Comparison of ENCODE assay signal across 22 cellular contexts in genomic region chr11:35722641-35723040, GRCh38.
"Had no signal": no experiment of that assay in that cellular context is flagged by ENCODE, and none has a peak within 500 bp of the region (broad histone marks: within the 10 kb centered on the region; RNA-seq: fewer than 3 reads in every experiment).

No MANE protein-coding gene starts in this region.

- FAIRE-seq: urothelium cell line had no signal

- H3K4me3 ChIP-seq: heart right ventricle, lower lobe of right lung, sigmoid colon, stomach, suprapubic skin, transverse colon had no signal

- H3K27ac Mint-ChIP-seq: activated CD4-positive, alpha-beta memory T cell treated with anti-CD3 and anti-CD28 coated beads, Interleukin-2, amount 10 ng/mL, durations not matched to agents 7 days and 5 days; activated CD4-positive, alpha-beta T cell treated with anti-CD3 and anti-CD28 coated beads, Interleukin-2, amount 10 ng/mL, durations not matched to agents 24 days and 14 days; activated naive CD8-positive, alpha-beta T cell treated with anti-CD3 and anti-CD28 coated beads, Interleukin-2, amount 50 U/mL, for 24 hours; activated T-helper 1 cell treated with anti-CD3 and anti-CD28 coated beads, Interleukin-12 subunit alpha, Interleukin-12 subunit beta, Interleukin-2, Interleukin-4 antibody, amounts not matched to agents 30 ng/mL and 10 ng/mL and 1 ng/mL, durations not matched to agents 14 hours and 24 hours and 36 hours; progenitor cell of endocrine pancreas; T-helper 17 cell had no signal

- H3K9me3 ChIP-seq: heart right ventricle, lower lobe of right lung, sigmoid colon, stomach, suprapubic skin, transverse colon had no signal

- H3K27me3 ChIP-seq: heart right ventricle, sigmoid colon, stomach, suprapubic skin, transverse colon had no signal

- DNase-seq: activated CD4-positive, alpha-beta memory T cell treated with anti-CD3 and anti-CD28 coated beads, Interleukin-2, amount 10 ng/mL, durations not matched to agents 7 days and 5 days; activated CD4-positive, alpha-beta T cell treated with anti-CD3 and anti-CD28 coated beads, Interleukin-2, amount 10 ng/mL, durations not matched to agents 24 days and 14 days; activated gamma-delta T cell; activated naive CD4-positive, alpha-beta T cell treated with anti-CD3 and anti-CD28 coated beads, Interleukin-2, amount 50 U/mL, for 16 hours; activated naive CD8-positive, alpha-beta T cell treated with anti-CD3 and anti-CD28 coated beads, Interleukin-2, amount 50 U/mL, for 24 hours; cortex of kidney; heart right ventricle; islet precursor cell; left colon; lower lobe of right lung; naive thymus-derived CD8-positive, alpha-beta T cell; retina; sigmoid colon; stimulated activated CD4-positive, alpha-beta T cell treated with anti-CD3 and anti-CD28 coated beads, Interleukin-4, amount 100 ng/mL, for 4 hours; stomach; T-helper 17 cell; transverse colon had no signal

- ATAC-seq: activated naive CD8-positive, alpha-beta T cell treated with anti-CD3 and anti-CD28 coated beads, Interleukin-2, amount 50 U/mL, for 24 hours; left colon; lower lobe of right lung; naive thymus-derived CD8-positive, alpha-beta T cell; T-helper 17 cell had no signal

- H3K9me3 Mint-ChIP-seq: activated CD4-positive, alpha-beta memory T cell treated with anti-CD3 and anti-CD28 coated beads, Interleukin-2, amount 10 ng/mL, durations not matched to agents 7 days and 5 days; activated T-helper 1 cell treated with anti-CD3 and anti-CD28 coated beads, Interleukin-12 subunit alpha, Interleukin-12 subunit beta, Interleukin-2, Interleukin-4 antibody, amounts not matched to agents 30 ng/mL and 10 ng/mL and 1 ng/mL, durations not matched to agents 14 hours and 24 hours and 36 hours had no signal

- H3K27ac ChIP-seq: epithelial cell of prostate, lower lobe of right lung, stomach, suprapubic skin had no signal

- H3K27me3 Mint-ChIP-seq: activated CD4-positive, alpha-beta memory T cell treated with anti-CD3 and anti-CD28 coated beads, Interleukin-2, amount 10 ng/mL, durations not matched to agents 7 days and 5 days; activated CD4-positive, alpha-beta T cell treated with anti-CD3 and anti-CD28 coated beads, Interleukin-2, amount 10 ng/mL, durations not matched to agents 24 days and 14 days; activated naive CD8-positive, alpha-beta T cell treated with anti-CD3 and anti-CD28 coated beads, Interleukin-2, amount 50 U/mL, for 24 hours; naive thymus-derived CD8-positive, alpha-beta T cell; progenitor cell of endocrine pancreas; T-helper 17 cell had no signal

- H3K4me1 Mint-ChIP-seq: activated CD4-positive, alpha-beta memory T cell treated with anti-CD3 and anti-CD28 coated beads, Interleukin-2, amount 10 ng/mL, durations not matched to agents 7 days and 5 days; activated CD4-positive, alpha-beta T cell treated with anti-CD3 and anti-CD28 coated beads, Interleukin-2, amount 10 ng/mL, durations not matched to agents 24 days and 14 days had no signal

- H3K4me3 Mint-ChIP-seq: activated CD4-positive, alpha-beta memory T cell treated with anti-CD3 and anti-CD28 coated beads, Interleukin-2, amount 10 ng/mL, durations not matched to agents 7 days and 5 days; activated CD4-positive, alpha-beta T cell treated with anti-CD3 and anti-CD28 coated beads, Interleukin-2, amount 10 ng/mL, durations not matched to agents 24 days and 14 days; activated naive CD8-positive, alpha-beta T cell treated with anti-CD3 and anti-CD28 coated beads, Interleukin-2, amount 50 U/mL, for 24 hours; activated T-helper 1 cell treated with anti-CD3 and anti-CD28 coated beads, Interleukin-12 subunit alpha, Interleukin-12 subunit beta, Interleukin-2, Interleukin-4 antibody, amounts not matched to agents 30 ng/mL and 10 ng/mL and 1 ng/mL, durations not matched to agents 14 hours and 24 hours and 36 hours; T-helper 17 cell had no signal
